9 cellular contexts compared by ENCODE assay signal in the genomic region with DNA sequence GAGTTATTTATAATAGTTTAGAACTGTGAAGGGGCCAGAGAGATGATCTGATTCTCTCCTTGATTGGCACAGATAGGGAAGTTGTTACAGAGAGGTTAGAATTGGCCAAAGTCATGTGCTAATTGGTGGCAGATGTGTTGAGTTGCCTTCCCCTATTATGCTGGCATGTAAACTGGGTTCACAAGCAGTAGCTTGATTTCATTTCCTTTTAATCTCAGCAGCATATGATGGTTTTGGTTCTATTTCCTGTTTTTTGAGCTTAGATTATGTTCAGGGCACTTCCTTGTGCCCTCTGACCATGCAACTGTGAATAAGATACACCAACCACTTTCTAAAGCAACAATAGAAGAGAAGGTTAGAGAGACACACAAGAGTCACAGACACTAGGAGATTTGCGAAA. TPM values are rescaled to one million over a fixed set of nuclear protein-coding genes. Genes with fewer than 3 reads are reported as not detected.
A peak's percentile ranks its signal among the peaks of the same experiment; 100 is the strongest.
DNase-seq lines count a peak whose midpoint lies in the region; ATAC-seq, FAIRE-seq and TF ChIP-seq lines count a peak whose summit lies in the region.
"Had no signal": no experiment of that assay in that cellular context is flagged by ENCODE, and none has a peak within 500 bp of the region (broad histone marks: within the 10 kb centered on the region; RNA-seq: fewer than 3 reads in every experiment).

No MANE protein-coding gene starts in this region.

- DNase-seq in GM12892 (ENCODE audit: insufficient read length): no peak
- DNase-seq in Kasumi-1 (lab: John Stamatoyannopoulos, UW): peak; percentile 59 to 69
- DNase-seq in left colon: no peak
- DNase-seq in activated effector memory CD4-positive, alpha-beta T cell treated with Interleukin-2 at 50 U/mL for 16 hours: no peak
- no peak for DNase-seq in NCI-H2171 treated with DMSO at 0.1 percent for 48 hours (lab: John Stamatoyannopoulos, UW)
- no peak for DNase-seq in GDM1 (lab: John Stamatoyannopoulos, UW)
- DNase-seq in stimulated activated CD4-positive, alpha-beta T cell treated with anti-CD3 and anti-CD28 coated beads, Interleukin-2, amount 100 ng/mL, for 24 hours: no peak
- DNase-seq: NCI-H2029 had no signal

- peak; percentile 70 for FAIRE-seq in GM12892 (lab: Jason Lieb, UNC)

- TF ChIP-seq POLR2A in GM12892 (IDR thresholded peaks at IDR 0.05; ENCODE audit: low read depth, low read length): no peak

- peak; percentile 91 for ATAC-seq in GM21786 (IDR thresholded peaks at IDR 0.05; ENCODE audit: unreplicated experiment)
- ATAC-seq in left colon: peak; percentile 26

- intact Hi-C loops in left colon (cut with DNase I, micrococcal nuclease): no loop called here

RNA-seq across cellular contexts. Expression of gene HPS3, which starts 16.5 kb away (rescaled TPM):
- polyA plus RNA-seq in GM12892 (2012; ENCODE audit: missing spikeins): 15.4 TPM
- total RNA-seq in left colon: 10 to 100 TPM; 15.0 to 18.1 TPM

RNA-seq across cellular contexts. Expression of gene HLTF, which starts 59.6 kb away (rescaled TPM):
- polyA plus RNA-seq in GM12892 (2012; ENCODE audit: missing spikeins): 30.9 TPM
- total RNA-seq in left colon: 10 to 100 TPM; 10.5 to 10.8 TPM

Comparison
In these comparisons a context has a peak if more than half of its experiments do, and no peak if none do; other contexts are left out.
1. DNase-seq: peak in Kasumi-1 (2 of 2); none in GM12892 (single experiment), left colon (0 of 2), activated effector memory CD4-positive, alpha-beta T cell treated with Interleukin-2 at 50 U/mL for 16 hours (single experiment), NCI-H2171 treated with DMSO at 0.1 percent for 48 hours (single experiment), GDM1 (single experiment) and stimulated activated CD4-positive, alpha-beta T cell treated with anti-CD3 and anti-CD28 coated beads, Interleukin-2, amount 100 ng/mL, for 24 hours (0 of 2).